5 cellular contexts compared by ENCODE assay signal in genomic region chr7:131869186-131869862, GRCh38.
"Had no signal": no experiment of that assay in that cellular context is flagged by ENCODE, and none has a peak within 500 bp of the region (broad histone marks: within the 10 kb centered on the region; RNA-seq: fewer than 3 reads in every experiment).

No MANE protein-coding gene starts in this region.

- H3K4me3 Mint-ChIP-seq: GM23338, H9 had no signal

- ATAC-seq: GM23338, K562 had no signal

- H3K4me3 ChIP-seq: GM23338, K562 had no signal

- H3K27ac Mint-ChIP-seq: GM23338, H9 had no signal

- H2AFZ ChIP-seq: GM23338 had no signal

- H3K4me2 ChIP-seq: GM23338 had no signal

- H3K9me3 Mint-ChIP-seq: GM23338, H9 had no signal

- H3K4me1 Mint-ChIP-seq: GM23338, H9 had no signal

- DNase-seq: H9, HCEC 1CT, IMR-90 had no signal
